ENCODE assay signal across 1 cellular context in the genomic region with DNA sequence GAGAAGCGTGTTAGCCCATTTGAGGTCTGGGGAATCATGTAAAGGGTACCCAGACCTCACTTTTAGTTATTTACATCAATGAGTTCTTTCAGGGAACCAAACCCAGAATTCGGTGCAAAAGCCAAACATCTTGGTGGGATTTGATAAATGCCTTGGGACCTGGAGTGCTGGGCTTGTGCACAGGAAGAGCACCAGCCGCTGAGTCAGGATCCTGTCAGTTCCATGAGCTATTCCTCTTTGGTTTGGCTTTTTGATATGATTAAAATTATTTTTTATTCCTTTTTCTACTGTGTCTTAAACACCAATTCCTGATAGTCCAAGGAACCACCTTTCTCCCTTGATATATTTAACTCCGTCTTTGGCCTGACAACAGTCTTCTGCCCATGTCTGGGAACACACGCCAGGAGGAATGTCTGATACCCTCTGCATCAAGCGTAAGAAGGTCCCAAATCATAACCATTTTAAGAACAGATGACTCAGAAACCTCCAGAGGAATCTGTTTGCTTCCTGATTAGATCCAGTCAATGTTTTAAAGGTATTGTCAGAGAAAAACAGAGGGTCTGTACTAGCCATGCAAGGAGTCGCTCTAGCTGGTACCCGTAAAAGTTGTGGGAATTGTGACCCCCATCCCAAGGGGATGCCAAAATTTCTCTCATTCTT.
TF ChIP-seq lines count a peak whose summit lies in the region.

No MANE protein-coding gene starts in this region.

TF ChIP-seq in H1, 55 proteins besides CTCF, POLR2A, EP300 and RAD21:
- no peak for TF ChIP-seq CHD1 (IDR thresholded peaks at IDR 0.05; ENCODE audit: low read depth, low read length)
- TF ChIP-seq HDAC6 (IDR thresholded peaks at IDR 0.05; ENCODE audit: low read depth, low read length): no peak
- TF ChIP-seq SIN3A (conservative IDR thresholded peaks at IDR 0.05 in 1 of 2, IDR thresholded peaks at IDR 0.05 in 1 of 2; ENCODE audit: low read depth in 1 of 2, low read length in 2 of 2): no peak
